ENCODE assay signal across 21 cellular contexts in genomic region chr5:57434227-57434640, GRCh38. TPM values are rescaled to one million over a fixed set of nuclear protein-coding genes. Genes with fewer than 3 reads are reported as not detected.
DNase-seq lines count a peak whose midpoint lies in the region; ATAC-seq and TF ChIP-seq lines count a peak whose summit lies in the region.
"Had no signal": no experiment of that assay in that cellular context is flagged by ENCODE, and none has a peak within 500 bp of the region (broad histone marks: within the 10 kb centered on the region; RNA-seq: fewer than 3 reads in every experiment).

No MANE protein-coding gene starts in this region.

- H3K36me3 ChIP-seq in HEK293 (ENCODE audit: control insufficient read depth in 2 of 2, insufficient read depth in 1 of 2, low read length in 2 of 2) (no peaks in the 10 kb centered on the region), right lobe of liver (no peaks in the 10 kb centered on the region)

- intact Hi-C loops in left cardiac atrium (cut with DNase I) = no loop called here
- intact Hi-C loops in right lobe of liver (cut with DNase I) = loop anchor here in 1 of 2 donors (10.0 kb wide), 1 partner anchor 129 kb away; no protein-coding TSS in a partner anchor

- H3K4me3 Mint-ChIP-seq in osteocyte (ENCODE audit: unreplicated experiment) = no peak overlapping the region
- H3K4me3 Mint-ChIP-seq: brain; CD8-positive, alpha-beta memory T cell; GM23338; neural crest cell had no signal

- WGBS in right lobe of liver (ENCODE audit: insufficient coverage, low coverage, low lambda C conversion rate, missing lambda C conversion rate) = 45% methylated on average over 2 of the region's 2 CpGs

- no peaks in the 10 kb centered on the region for H3K36me3 Mint-ChIP-seq in osteocyte (ENCODE audit: unreplicated experiment)
- H3K36me3 Mint-ChIP-seq: activated naive CD4-positive, alpha-beta T cell treated with anti-CD3 and anti-CD28 coated beads, Interleukin-2, amount 50 U/mL, for 72 hours; brain; CD8-positive, alpha-beta memory T cell had no signal

- H3K27me3 Mint-ChIP-seq in osteocyte (ENCODE audit: unreplicated experiment) = no peaks in the 10 kb centered on the region

- H3K4me1 ChIP-seq in HEK293 (ENCODE audit: control insufficient read depth, insufficient read depth, low read length) (peaks cover 21% of the 10 kb centered on the region), right lobe of liver (no peaks in the 10 kb centered on the region)

- H3K4me3 ChIP-seq in HEK293 (ENCODE audit: low read depth, low read length) (no peak overlapping the region), right lobe of liver (no peak overlapping the region)
- H3K4me3 ChIP-seq: GM23338 had no signal

- TF ChIP-seq CTCF in HEK293 (tag by site-specific recombination; IDR thresholded peaks at IDR 0.05) (no peak), osteocyte (IDR thresholded peaks at IDR 0.05) (no peak), right lobe of liver (IDR thresholded peaks at IDR 0.05) (no peak)

- H3K27ac Mint-ChIP-seq in osteocyte (ENCODE audit: unreplicated experiment) = peak overlapping the region; percentile 13
- H3K27ac Mint-ChIP-seq: activated naive CD4-positive, alpha-beta T cell treated with anti-CD3 and anti-CD28 coated beads, Interleukin-2, amount 50 U/mL, for 72 hours; brain; CD8-positive, alpha-beta memory T cell; GM23338 had no signal

- CTCF ChIA-PET in HEK293 (lab: Yijun Ruan, JAX) = interaction anchor here (0.6 to 1.4 kb wide), 4 partner anchors 63 to 534 kb away, joined by 4 to 9 read pairs (median 5); no protein-coding TSS in a partner anchor

- DNase-seq in amniotic epithelial cell (ENCODE audit: low read depth) (peak; percentile 88), left cardiac atrium (peak; percentile 54), osteocyte (ENCODE audit: extremely low spot score, unreplicated experiment) (no peak), NCI-H526 treated with DMSO at 0.1 percent for 48 hours (lab: John Stamatoyannopoulos, UW) (no peak), OCI-M1 (lab: John Stamatoyannopoulos, UW) (no peak), right lobe of liver (no peak)
- DNase-seq: activated CD4-positive, alpha-beta T cell treated with anti-CD3 and anti-CD28 coated beads, Interleukin-2, amount 50 U/mL, for 4 hours; CD8-positive, alpha-beta memory T cell; DND-41; head of caudate nucleus; kidney; NCI-H1436 treated with DMSO at 0.1 percent for 48 hours; T-helper 1 cell had no signal

- H3K27me3 ChIP-seq in right lobe of liver = no peaks in the 10 kb centered on the region

- POLR2A ChIA-PET in HEK293 (lab: Yijun Ruan, JAX) = interaction anchor here (0.8 to 1.0 kb wide), 2 partner anchors 48 to 51 kb away, joined by 3 to 5 read pairs; partner anchors contain the start of gene ACTBL2

- H3K9me3 ChIP-seq in HEK293 (ENCODE audit: control insufficient read depth, insufficient read depth, low read depth, low read length) = no peaks in the 10 kb centered on the region
- H3K9me3 ChIP-seq in right lobe of liver = no peaks in the 10 kb centered on the region

- H3K27ac ChIP-seq in HEK293 (ENCODE audit: extremely low read depth, low read depth, low read length) (0 out of 2 replicates have a peak overlapping the region, but pooled peaks have one; percentile 5), right lobe of liver (no peak overlapping the region)

- TF ChIP-seq POLR2A in right lobe of liver (IDR thresholded peaks at IDR 0.05) = no peak

- peaks cover 54% of the 10 kb centered on the region for H3K4me1 Mint-ChIP-seq in osteocyte (ENCODE audit: unreplicated experiment)
- H3K4me1 Mint-ChIP-seq: CD8-positive, alpha-beta memory T cell had no signal

- ATAC-seq in left cardiac atrium = no peak
- no peak for ATAC-seq in HG03159 (IDR thresholded peaks at IDR 0.05; ENCODE audit: unreplicated experiment)
- no peak for ATAC-seq in right lobe of liver
- ATAC-seq: activated naive CD4-positive, alpha-beta T cell treated with anti-CD3 and anti-CD28 coated beads, Interleukin-2, amount 50 U/mL, for 72 hours; esophagus mucosa; GM23338 had no signal

- no peaks in the 10 kb centered on the region for H3K9me3 Mint-ChIP-seq in osteocyte (ENCODE audit: unreplicated experiment)
- H3K9me3 Mint-ChIP-seq: activated naive CD4-positive, alpha-beta T cell treated with anti-CD3 and anti-CD28 coated beads, Interleukin-2, amount 50 U/mL, for 72 hours; brain; GM23338 had no signal

TF ChIP-seq in HEK293, 187 proteins besides CTCF, POLR2A, EP300 and RAD21:
- TF ChIP-seq FEZF1 (tag by site-specific recombination; IDR thresholded peaks at IDR 0.05) (peak; percentile 54), ZNF518A (tag by site-specific recombination; conservative IDR thresholded peaks at IDR 0.05; ENCODE audit: low read depth) (no peak), ZNF223 (tag by site-specific recombination; IDR thresholded peaks at IDR 0.05) (no peak), IKZF3 (tag by site-specific recombination; IDR thresholded peaks at IDR 0.05) (no peak), ZNF174 (tag by site-specific recombination; IDR thresholded peaks at IDR 0.05) (no peak), ZNF548 (tag by site-specific recombination; IDR thresholded peaks at IDR 0.05) (no peak), KLF8 (tag by site-specific recombination; IDR thresholded peaks at IDR 0.05) (no peak), GLIS1 (tag by site-specific recombination; IDR thresholded peaks at IDR 0.05) (peak; percentile 46), ZNF580 (tag by site-specific recombination; IDR thresholded peaks at IDR 0.05) (no peak)

RNA-seq across cellular contexts. Expression of gene ACTBL2, which starts 48.4 kb away (rescaled TPM):
- total RNA-seq in left cardiac atrium (not detected), osteocyte (not detected in 2 replicates), right lobe of liver (not detected)
- total RNA-seq: activated naive CD4-positive, alpha-beta T cell treated with anti-CD3 and anti-CD28 coated beads, Interleukin-2, amount 50 U/mL, for 72 hours; CD8-positive, alpha-beta memory T cell; esophagus mucosa; GM23338; neural crest cell; urinary bladder had no signal

Comparison
In these comparisons a context has a peak if more than half of its experiments do, and no peak if none do; other contexts are left out.
1. DNase-seq: peak in amniotic epithelial cell (single experiment) and left cardiac atrium (single experiment); none in osteocyte (single experiment), NCI-H526 treated with DMSO at 0.1 percent for 48 hours (single experiment), OCI-M1 (single experiment) and right lobe of liver (0 of 3).